Comparison of ENCODE assay signal across 9 cellular contexts in the genomic region with DNA sequence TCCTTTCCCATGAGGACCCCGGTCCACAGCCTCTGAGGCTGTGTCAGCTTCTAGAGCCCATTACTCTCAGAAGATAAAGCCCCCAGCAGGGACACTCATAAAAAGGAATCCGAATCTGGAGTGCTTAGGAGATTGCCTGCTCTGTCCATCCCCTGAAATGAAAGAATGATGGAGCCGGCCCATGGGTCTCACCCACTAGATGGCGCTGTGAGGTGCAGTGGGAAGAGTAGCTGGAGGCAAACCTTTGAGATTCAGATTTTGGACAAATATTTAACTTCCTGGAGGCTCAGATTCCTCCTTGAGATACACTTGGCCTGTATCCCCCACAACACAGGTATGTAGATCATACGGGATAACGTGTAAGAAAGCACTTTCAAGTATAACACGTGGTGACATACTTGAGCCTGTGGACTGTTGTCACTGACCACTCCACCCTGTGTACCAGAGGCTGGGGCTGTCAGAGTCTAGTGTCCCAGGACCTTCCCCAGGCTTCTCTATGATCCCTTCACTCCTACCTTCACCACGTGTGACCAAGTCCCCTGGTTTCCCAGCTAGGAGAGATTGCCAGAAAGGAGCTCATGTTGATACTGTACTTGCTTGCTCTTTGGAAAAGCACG. TPM values are rescaled to one million over a fixed set of nuclear protein-coding genes. Genes with fewer than 3 reads are reported as not detected.
DNase-seq lines count a peak whose midpoint lies in the region; ATAC-seq and TF ChIP-seq lines count a peak whose summit lies in the region.
"Had no signal": no experiment of that assay in that cellular context is flagged by ENCODE, and none has a peak within 500 bp of the region (broad histone marks: within the 10 kb centered on the region; RNA-seq: fewer than 3 reads in every experiment).

No MANE protein-coding gene starts in this region.

- no peak overlapping the region for H3K4me2 ChIP-seq in KMS-11

- H3K27me3 ChIP-seq in KMS-11 (ENCODE audit: insufficient read depth, low read depth) = no peaks in the 10 kb centered on the region

- CTCF ChIA-PET in activated CD8-positive, alpha-beta memory T cell treated with anti-CD3 and anti-CD28 coated beads, Interleukin-2, amount 10 ng/mL, durations not matched to agents 7 days and 5 days (lab: Charles Lee) = interaction anchor here (0.7 to 6.7 kb wide), 25 partner anchors 10 to 374 kb away, joined by 3 to 134 read pairs (median 4); a partner anchor contains a TSS

- no peak overlapping the region for H3K4me3 Mint-ChIP-seq in activated CD8-positive, alpha-beta memory T cell treated with anti-CD3 and anti-CD28 coated beads, Interleukin-2, amount 10 ng/mL, durations not matched to agents 7 days and 5 days

- DNase-seq in D341Med (ENCODE audit: low spot score) (peak; percentile 60), fibroblast of mammary gland (ENCODE audit: low read depth) (peak; percentile 28)
- peak; percentile 71 for DNase-seq in activated CD8-positive, alpha-beta memory T cell treated with anti-CD3 and anti-CD28 coated beads, Interleukin-2, amount 10 ng/mL, durations not matched to agents 7 days and 5 days
- peak; percentile 76 for DNase-seq in stimulated activated CD4-positive, alpha-beta T cell treated with anti-CD3 and anti-CD28 coated beads, Interleukin-15, amount 100 ng/mL, for 24 hours

- peaks cover 9% of the 10 kb centered on the region for H3K9me3 Mint-ChIP-seq in activated CD8-positive, alpha-beta memory T cell treated with anti-CD3 and anti-CD28 coated beads, Interleukin-2, amount 10 ng/mL, durations not matched to agents 7 days and 5 days (ENCODE audit: low read depth)

- ATAC-seq in activated CD8-positive, alpha-beta memory T cell treated with anti-CD3 and anti-CD28 coated beads, Interleukin-2, amount 10 ng/mL, durations not matched to agents 7 days and 5 days = peak; percentile 65
- no peak for ATAC-seq in GM18520 (IDR thresholded peaks at IDR 0.05; ENCODE audit: unreplicated experiment)
- ATAC-seq in HG02852 (IDR thresholded peaks at IDR 0.05; ENCODE audit: unreplicated experiment) = no peak
- ATAC-seq in GM18498 (IDR thresholded peaks at IDR 0.05; ENCODE audit: unreplicated experiment) = no peak

- H3K36me3 Mint-ChIP-seq in activated CD8-positive, alpha-beta memory T cell treated with anti-CD3 and anti-CD28 coated beads, Interleukin-2, amount 10 ng/mL, durations not matched to agents 7 days and 5 days = peaks cover 9% of the 10 kb centered on the region

- H3K79me2 ChIP-seq in KMS-11 (ENCODE audit: insufficient read depth, low read depth) = no peaks in the 10 kb centered on the region

- H3K27ac ChIP-seq in KMS-11 = no peak overlapping the region

- H3K27ac Mint-ChIP-seq in activated CD8-positive, alpha-beta memory T cell treated with anti-CD3 and anti-CD28 coated beads, Interleukin-2, amount 10 ng/mL, durations not matched to agents 7 days and 5 days = no peak overlapping the region

- H3K4me1 Mint-ChIP-seq in activated CD8-positive, alpha-beta memory T cell treated with anti-CD3 and anti-CD28 coated beads, Interleukin-2, amount 10 ng/mL, durations not matched to agents 7 days and 5 days = no peaks in the 10 kb centered on the region

- no peaks in the 10 kb centered on the region for H3K36me3 ChIP-seq in KMS-11 (ENCODE audit: insufficient read depth)

- no peaks in the 10 kb centered on the region for H3K27me3 Mint-ChIP-seq in activated CD8-positive, alpha-beta memory T cell treated with anti-CD3 and anti-CD28 coated beads, Interleukin-2, amount 10 ng/mL, durations not matched to agents 7 days and 5 days

- no peak overlapping the region for H3K9ac ChIP-seq in KMS-11

- no peak overlapping the region for H3K4me3 ChIP-seq in KMS-11 (IDR thresholded peaks at IDR 0.05; ENCODE audit: insufficient read depth, low read depth, low read length)
- no peak overlapping the region for H3K4me3 ChIP-seq in fibroblast of mammary gland (ENCODE audit: control insufficient read depth, low read depth, low read length)

- TF ChIP-seq CTCF in KMS-11 (conservative IDR thresholded peaks at IDR 0.05; ENCODE audit: low read depth, low read length) (peak; percentile 80), fibroblast of mammary gland (conservative IDR thresholded peaks at IDR 0.05; ENCODE audit: control insufficient read depth, insufficient read depth, low read depth, low read length) (peak; percentile 77)

- H2AFZ ChIP-seq in KMS-11 (ENCODE audit: low read depth) = no peak overlapping the region

- no peaks in the 10 kb centered on the region for H3K4me1 ChIP-seq in KMS-11 (ENCODE audit: low read depth, poor library complexity, severe bottlenecking)

- H4K20me1 ChIP-seq in KMS-11 (ENCODE audit: insufficient read depth) = no peaks in the 10 kb centered on the region

RNA-seq across cellular contexts. Expression of a gene that starts 32.3 kb away (rescaled TPM):
- total RNA-seq in activated CD8-positive, alpha-beta memory T cell treated with anti-CD3 and anti-CD28 coated beads, Interleukin-2, amount 10 ng/mL, durations not matched to agents 7 days and 5 days = 10 to 100 TPM; 14.9 to 15.4 TPM

RNA-seq across cellular contexts. Expression of a gene that starts 37.0 kb away (rescaled TPM):
- not detected for total RNA-seq in activated CD8-positive, alpha-beta memory T cell treated with anti-CD3 and anti-CD28 coated beads, Interleukin-2, amount 10 ng/mL, durations not matched to agents 7 days and 5 days
- total RNA-seq: LHCN-M2 had no signal

RNA-seq across cellular contexts. Expression of a gene that starts 47.9 kb away (rescaled TPM):
- total RNA-seq in activated CD8-positive, alpha-beta memory T cell treated with anti-CD3 and anti-CD28 coated beads, Interleukin-2, amount 10 ng/mL, durations not matched to agents 7 days and 5 days = under 1 TPM; 0.23 to 0.47 TPM
- total RNA-seq: LHCN-M2 had no signal
